In genomic region chr21:17813353-17813752, GRCh38 we compare ENCODE assay signal across 1 cellular context.
TF ChIP-seq lines count a peak whose summit lies in the region.

No MANE protein-coding gene starts in this region.

TF ChIP-seq in WTC11, 78 proteins besides CTCF, POLR2A, EP300 and RAD21:
- TF ChIP-seq, protein P1, sequence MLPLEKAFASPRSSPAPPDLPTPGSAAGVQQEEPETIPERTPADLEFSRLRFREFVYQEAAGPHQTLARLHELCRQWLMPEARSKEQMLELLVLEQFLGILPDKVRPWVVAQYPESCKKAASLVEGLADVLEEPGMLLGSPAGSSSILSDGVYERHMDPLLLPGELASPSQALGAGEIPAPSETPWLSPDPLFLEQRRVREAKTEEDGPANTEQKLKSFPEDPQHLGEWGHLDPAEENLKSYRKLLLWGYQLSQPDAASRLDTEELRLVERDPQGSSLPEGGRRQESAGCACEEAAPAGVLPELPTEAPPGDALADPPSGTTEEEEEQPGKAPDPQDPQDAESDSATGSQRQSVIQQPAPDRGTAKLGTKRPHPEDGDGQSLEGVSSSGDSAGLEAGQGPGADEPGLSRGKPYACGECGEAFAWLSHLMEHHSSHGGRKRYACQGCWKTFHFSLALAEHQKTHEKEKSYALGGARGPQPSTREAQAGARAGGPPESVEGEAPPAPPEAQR (CRISPR knock-in tag; IDR thresholded peaks at IDR 0.05) = no peak
- TF ChIP-seq, protein P2, sequence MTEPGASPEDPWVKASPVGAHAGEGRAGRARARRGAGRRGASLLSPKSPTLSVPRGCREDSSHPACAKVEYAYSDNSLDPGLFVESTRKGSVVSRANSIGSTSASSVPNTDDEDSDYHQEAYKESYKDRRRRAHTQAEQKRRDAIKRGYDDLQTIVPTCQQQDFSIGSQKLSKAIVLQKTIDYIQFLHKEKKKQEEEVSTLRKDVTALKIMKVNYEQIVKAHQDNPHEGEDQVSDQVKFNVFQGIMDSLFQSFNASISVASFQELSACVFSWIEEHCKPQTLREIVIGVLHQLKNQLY (CRISPR knock-in tag; IDR thresholded peaks at IDR 0.05) = no peak
- TF ChIP-seq E2F1 (CRISPR knock-in tag; IDR thresholded peaks at IDR 0.05) = no peak
- no peak for TF ChIP-seq AFF4 (CRISPR knock-in tag; IDR thresholded peaks at IDR 0.05; ENCODE audit: borderline replicate concordance)
- TF ChIP-seq, protein P3, sequence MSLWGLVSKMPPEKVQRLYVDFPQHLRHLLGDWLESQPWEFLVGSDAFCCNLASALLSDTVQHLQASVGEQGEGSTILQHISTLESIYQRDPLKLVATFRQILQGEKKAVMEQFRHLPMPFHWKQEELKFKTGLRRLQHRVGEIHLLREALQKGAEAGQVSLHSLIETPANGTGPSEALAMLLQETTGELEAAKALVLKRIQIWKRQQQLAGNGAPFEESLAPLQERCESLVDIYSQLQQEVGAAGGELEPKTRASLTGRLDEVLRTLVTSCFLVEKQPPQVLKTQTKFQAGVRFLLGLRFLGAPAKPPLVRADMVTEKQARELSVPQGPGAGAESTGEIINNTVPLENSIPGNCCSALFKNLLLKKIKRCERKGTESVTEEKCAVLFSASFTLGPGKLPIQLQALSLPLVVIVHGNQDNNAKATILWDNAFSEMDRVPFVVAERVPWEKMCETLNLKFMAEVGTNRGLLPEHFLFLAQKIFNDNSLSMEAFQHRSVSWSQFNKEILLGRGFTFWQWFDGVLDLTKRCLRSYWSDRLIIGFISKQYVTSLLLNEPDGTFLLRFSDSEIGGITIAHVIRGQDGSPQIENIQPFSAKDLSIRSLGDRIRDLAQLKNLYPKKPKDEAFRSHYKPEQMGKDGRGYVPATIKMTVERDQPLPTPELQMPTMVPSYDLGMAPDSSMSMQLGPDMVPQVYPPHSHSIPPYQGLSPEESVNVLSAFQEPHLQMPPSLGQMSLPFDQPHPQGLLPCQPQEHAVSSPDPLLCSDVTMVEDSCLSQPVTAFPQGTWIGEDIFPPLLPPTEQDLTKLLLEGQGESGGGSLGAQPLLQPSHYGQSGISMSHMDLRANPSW (CRISPR knock-in tag; conservative IDR thresholded peaks at IDR 0.05; ENCODE audit: low read depth) = no peak
- TF ChIP-seq, protein P4, sequence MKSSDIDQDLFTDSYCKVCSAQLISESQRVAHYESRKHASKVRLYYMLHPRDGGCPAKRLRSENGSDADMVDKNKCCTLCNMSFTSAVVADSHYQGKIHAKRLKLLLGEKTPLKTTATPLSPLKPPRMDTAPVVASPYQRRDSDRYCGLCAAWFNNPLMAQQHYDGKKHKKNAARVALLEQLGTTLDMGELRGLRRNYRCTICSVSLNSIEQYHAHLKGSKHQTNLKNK (CRISPR knock-in tag; IDR thresholded peaks at IDR 0.05) = no peak
- TF ChIP-seq, protein P5, sequence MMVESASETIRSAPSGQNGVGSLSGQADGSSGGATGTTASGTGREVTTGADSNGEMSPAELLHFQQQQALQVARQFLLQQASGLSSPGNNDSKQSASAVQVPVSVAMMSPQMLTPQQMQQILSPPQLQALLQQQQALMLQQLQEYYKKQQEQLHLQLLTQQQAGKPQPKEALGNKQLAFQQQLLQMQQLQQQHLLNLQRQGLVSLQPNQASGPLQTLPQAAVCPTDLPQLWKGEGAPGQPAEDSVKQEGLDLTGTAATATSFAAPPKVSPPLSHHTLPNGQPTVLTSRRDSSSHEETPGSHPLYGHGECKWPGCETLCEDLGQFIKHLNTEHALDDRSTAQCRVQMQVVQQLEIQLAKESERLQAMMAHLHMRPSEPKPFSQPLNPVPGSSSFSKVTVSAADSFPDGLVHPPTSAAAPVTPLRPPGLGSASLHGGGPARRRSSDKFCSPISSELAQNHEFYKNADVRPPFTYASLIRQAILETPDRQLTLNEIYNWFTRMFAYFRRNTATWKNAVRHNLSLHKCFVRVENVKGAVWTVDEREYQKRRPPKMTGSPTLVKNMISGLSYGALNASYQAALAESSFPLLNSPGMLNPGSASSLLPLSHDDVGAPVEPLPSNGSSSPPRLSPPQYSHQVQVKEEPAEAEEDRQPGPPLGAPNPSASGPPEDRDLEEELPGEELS (CRISPR knock-in tag; IDR thresholded peaks at IDR 0.05) = no peak
- no peak for TF ChIP-seq PRDM15 (CRISPR knock-in tag; IDR thresholded peaks at IDR 0.05)
- TF ChIP-seq, protein P6, sequence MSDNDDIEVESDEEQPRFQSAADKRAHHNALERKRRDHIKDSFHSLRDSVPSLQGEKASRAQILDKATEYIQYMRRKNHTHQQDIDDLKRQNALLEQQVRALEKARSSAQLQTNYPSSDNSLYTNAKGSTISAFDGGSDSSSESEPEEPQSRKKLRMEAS (CRISPR knock-in tag; IDR thresholded peaks at IDR 0.05) = no peak
- no peak for TF ChIP-seq ATF6 (CRISPR knock-in tag; IDR thresholded peaks at IDR 0.05)
- no peak for TF ChIP-seq KAT7 (CRISPR knock-in tag; IDR thresholded peaks at IDR 0.05; ENCODE audit: borderline replicate concordance)
- no peak for TF ChIP-seq TEAD4 (CRISPR knock-in tag; IDR thresholded peaks at IDR 0.05)
- TF ChIP-seq, protein P7, sequence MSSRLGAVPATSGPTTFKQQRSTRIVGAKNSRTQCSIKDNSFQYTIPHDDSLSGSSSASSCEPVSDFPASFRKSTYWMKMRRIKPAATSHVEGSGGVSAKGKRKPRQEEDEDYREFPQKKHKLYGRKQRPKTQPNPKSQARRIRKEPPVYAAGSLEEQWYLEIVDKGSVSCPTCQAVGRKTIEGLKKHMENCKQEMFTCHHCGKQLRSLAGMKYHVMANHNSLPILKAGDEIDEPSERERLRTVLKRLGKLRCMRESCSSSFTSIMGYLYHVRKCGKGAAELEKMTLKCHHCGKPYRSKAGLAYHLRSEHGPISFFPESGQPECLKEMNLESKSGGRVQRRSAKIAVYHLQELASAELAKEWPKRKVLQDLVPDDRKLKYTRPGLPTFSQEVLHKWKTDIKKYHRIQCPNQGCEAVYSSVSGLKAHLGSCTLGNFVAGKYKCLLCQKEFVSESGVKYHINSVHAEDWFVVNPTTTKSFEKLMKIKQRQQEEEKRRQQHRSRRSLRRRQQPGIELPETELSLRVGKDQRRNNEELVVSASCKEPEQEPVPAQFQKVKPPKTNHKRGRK (CRISPR knock-in tag; IDR thresholded peaks at IDR 0.05; ENCODE audit: borderline replicate concordance) = no peak
- no peak for TF ChIP-seq ESRRA (CRISPR knock-in tag; IDR thresholded peaks at IDR 0.05; ENCODE audit: borderline replicate concordance)
- no peak for TF ChIP-seq CREB1 (CRISPR knock-in tag; IDR thresholded peaks at IDR 0.05)
- no peak for TF ChIP-seq ATF3 (CRISPR knock-in tag; conservative IDR thresholded peaks at IDR 0.05)
